Comparison of ENCODE assay signal across 1 cellular context in genomic region chr5:163437309-163438182, GRCh38.
A peak's percentile ranks its signal among the peaks of the same experiment; 100 is the strongest.
TF ChIP-seq lines count a peak whose summit lies in the region.

TSS of gene CCNG1 (plus strand) at chr5:163437595. CDS start at chr5:163439257, 1,662 bp downstream.

TF ChIP-seq in K562, 482 proteins besides CTCF, POLR2A, EP300 and RAD21 (continued from another document and continues in another):
- TF ChIP-seq CTCFL (IDR thresholded peaks at IDR 0.05; ENCODE audit: borderline replicate concordance, insufficient read depth, low read depth, low read length, poor library complexity, severe bottlenecking) (no peak), U2AF1 (optimal IDR thresholded peaks at IDR 0.05; ENCODE audit: low read depth, low read length) (no peak), ZFP1 (CRISPR knock-in tag; IDR thresholded peaks at IDR 0.05) (no peak), RBM14 (IDR thresholded peaks at IDR 0.05; ENCODE audit: borderline replicate concordance, insufficient read depth, low read depth, low read length) (no peak), HDGF (IDR thresholded peaks at IDR 0.05) (no peak), CHD2 (IDR thresholded peaks at IDR 0.05; ENCODE audit: low read depth, low read length) (peak; percentile 96), FUS (optimal IDR thresholded peaks at IDR 0.05; ENCODE audit: low read depth, low read length) (no peak), ARID3A (IDR thresholded peaks at IDR 0.05; ENCODE audit: borderline replicate concordance, low read depth, low read length) (no peak; the same call in 1 of the 2 replicates), STAT5B (CRISPR knock-in tag; IDR thresholded peaks at IDR 0.05) (no peak), FOXP4 (CRISPR knock-in tag; IDR thresholded peaks at IDR 0.05; ENCODE audit: borderline replicate concordance) (no peak), ZKSCAN1 (IDR thresholded peaks at IDR 0.05; ENCODE audit: low read depth, low read length) (no peak), SRF (CRISPR knock-in tag; IDR thresholded peaks at IDR 0.05) (no peak), ZSCAN29 (IDR thresholded peaks at IDR 0.05) (no peak), RBBP5 (IDR thresholded peaks at IDR 0.05; ENCODE audit: borderline replicate concordance, insufficient read depth, low read length, poor library complexity, severe bottlenecking) (peak; percentile 64), ZNF75A (CRISPR knock-in tag; IDR thresholded peaks at IDR 0.05) (no peak), HIVEP1 (CRISPR knock-in tag; IDR thresholded peaks at IDR 0.05) (no peak), ZNF277 (CRISPR knock-in tag; IDR thresholded peaks at IDR 0.05; ENCODE audit: borderline replicate concordance) (no peak), ZNF146 (CRISPR knock-in tag; IDR thresholded peaks at IDR 0.05; ENCODE audit: unreplicated experiment) (no peak), KAT8 (IDR thresholded peaks at IDR 0.05; ENCODE audit: low read depth) (no peak), MXD1 (CRISPR knock-in tag; IDR thresholded peaks at IDR 0.05; ENCODE audit: borderline replicate concordance, poor library complexity, severe bottlenecking) (no peak), TFE3 (CRISPR knock-in tag; IDR thresholded peaks at IDR 0.05) (no peak), CTBP1 (IDR thresholded peaks at IDR 0.05; ENCODE audit: borderline replicate concordance) (no peak), ZBTB11 (CRISPR knock-in tag; IDR thresholded peaks at IDR 0.05) (no peak), E2F5 (CRISPR knock-in tag; IDR thresholded peaks at IDR 0.05) (no peak), ZNF586 (CRISPR knock-in tag; conservative IDR thresholded peaks at IDR 0.05) (no peak), RBM15 (IDR thresholded peaks at IDR 0.05; ENCODE audit: insufficient read depth, low read length) (no peak), MYBL2 (IDR thresholded peaks at IDR 0.05; ENCODE audit: low read depth) (peak; percentile 72), MYBL2 (CRISPR knock-in tag; IDR thresholded peaks at IDR 0.05; ENCODE audit: borderline replicate concordance) (no peak), DMBX1 (CRISPR knock-in tag; IDR thresholded peaks at IDR 0.05; ENCODE audit: borderline replicate concordance) (no peak), ZBTB49 (CRISPR knock-in tag; IDR thresholded peaks at IDR 0.05; ENCODE audit: borderline replicate concordance) (no peak)
